In genomic region chr4:56400560-56400959, GRCh38 we compare ENCODE assay signal across 23 cellular contexts.
"Had no signal": no experiment of that assay in that cellular context is flagged by ENCODE, and none has a peak within 500 bp of the region (broad histone marks: within the 10 kb centered on the region; RNA-seq: fewer than 3 reads in every experiment).

No MANE protein-coding gene starts in this region.

- H3K4me1 ChIP-seq: colonic mucosa, gastrocnemius medialis, heart right ventricle, parathyroid adenoma, psoas muscle, right lobe of liver, spleen, testis, tibial nerve, upper lobe of right lung, vagina had no signal

- H3K27ac Mint-ChIP-seq: naive B cell; nephron; stimulated activated naive B cell treated with anti-CD40 and anti-IgM and Interleukin-4, amounts not matched to agents 10 μg/mL and 1 μg/mL and 100 μg/mL, for 72 hours; stimulated activated naive CD8-positive, alpha-beta T cell treated with anti-CD3 and anti-CD28 coated beads, Interleukin-15, amount 100 ng/mL, for 72 hours had no signal

- H3K27me3 Mint-ChIP-seq: naive B cell; stimulated activated naive B cell treated with anti-CD40 and anti-IgM and Interleukin-4, amounts not matched to agents 10 μg/mL and 1 μg/mL and 100 μg/mL, for 72 hours; stimulated activated naive CD8-positive, alpha-beta T cell treated with anti-CD3 and anti-CD28 coated beads, Interleukin-15, amount 100 ng/mL, for 72 hours had no signal

- H3K9ac ChIP-seq: parathyroid adenoma had no signal

- H3K27me3 ChIP-seq: colonic mucosa, gastrocnemius medialis, heart right ventricle, right lobe of liver, spleen, testis, tibial nerve, upper lobe of right lung, vagina had no signal

- H2AFZ ChIP-seq: parathyroid adenoma had no signal

- H3K36me3 ChIP-seq: colonic mucosa had no signal

- H3K79me2 ChIP-seq: parathyroid adenoma had no signal

- H3K4me3 Mint-ChIP-seq: naive B cell; nephron; stimulated activated naive B cell treated with anti-CD40 and anti-IgM and Interleukin-4, amounts not matched to agents 10 μg/mL and 1 μg/mL and 100 μg/mL, for 72 hours; stimulated activated naive CD8-positive, alpha-beta T cell treated with anti-CD3 and anti-CD28 coated beads, Interleukin-15, amount 100 ng/mL, for 72 hours had no signal

- H3K36me3 Mint-ChIP-seq: naive B cell had no signal

- H3K4me1 Mint-ChIP-seq: naive B cell; nephron; stimulated activated naive B cell treated with anti-CD40 and anti-IgM and Interleukin-4, amounts not matched to agents 10 μg/mL and 1 μg/mL and 100 μg/mL, for 72 hours; stimulated activated naive CD8-positive, alpha-beta T cell treated with anti-CD3 and anti-CD28 coated beads, Interleukin-15, amount 100 ng/mL, for 72 hours had no signal

- DNase-seq: colonic mucosa; dermis blood vessel endothelial cell; gastrocnemius medialis; heart right ventricle; hypothalamus; left colon; mesendoderm; naive B cell; psoas muscle; retina; right lobe of liver; spleen; stimulated activated CD4-positive, alpha-beta T cell treated with anti-CD3 and anti-CD28 coated beads, Interleukin-15, amount 100 ng/mL, for 24 hours; stimulated activated CD4-positive, alpha-beta T cell treated with anti-CD3 and anti-CD28 coated beads, Interleukin-1b, Interleukin-23, amount 100 ng/mL, for 48 hours; stimulated activated CD4-positive, alpha-beta T cell treated with anti-CD3 and anti-CD28 coated beads, Interleukin-4, amount 100 ng/mL, for 24 hours; stimulated activated naive B cell treated with anti-CD40 and anti-IgM and Interleukin-4, amounts not matched to agents 10 μg/mL and 1 μg/mL and 100 μg/mL, for 72 hours; stimulated activated naive CD8-positive, alpha-beta T cell treated with anti-CD3 and anti-CD28 coated beads, Interleukin-15, amount 100 ng/mL, for 72 hours; testis; upper lobe of right lung had no signal

- H3K27ac ChIP-seq: colonic mucosa, gastrocnemius medialis, heart right ventricle, parathyroid adenoma, psoas muscle, right lobe of liver, spleen, testis, tibial nerve, upper lobe of right lung, vagina had no signal

- H3K9me3 Mint-ChIP-seq: naive B cell; nephron; stimulated activated naive B cell treated with anti-CD40 and anti-IgM and Interleukin-4, amounts not matched to agents 10 μg/mL and 1 μg/mL and 100 μg/mL, for 72 hours; stimulated activated naive CD8-positive, alpha-beta T cell treated with anti-CD3 and anti-CD28 coated beads, Interleukin-15, amount 100 ng/mL, for 72 hours had no signal

- H3K4me3 ChIP-seq: colonic mucosa, gastrocnemius medialis, heart right ventricle, psoas muscle, right lobe of liver, spleen, testis, tibial nerve, upper lobe of right lung, vagina had no signal

- H3K9me3 ChIP-seq: colonic mucosa, gastrocnemius medialis, heart right ventricle, psoas muscle, right lobe of liver, spleen, testis, tibial nerve, upper lobe of right lung, vagina had no signal
